ENCODE assay signal across 10 cellular contexts in genomic region chr7:57425239-57425944, GRCh38. TPM values are rescaled to one million over a fixed set of nuclear protein-coding genes. Genes with fewer than 3 reads are reported as not detected.
"Had no signal": no experiment of that assay in that cellular context is flagged by ENCODE, and none has a peak within 500 bp of the region (broad histone marks: within the 10 kb centered on the region; RNA-seq: fewer than 3 reads in every experiment).

No MANE protein-coding gene starts in this region.

- DNase-seq: GM23248, GOT3, HFFc6, KBM-7 had no signal

- H3K9me3 ChIP-seq: HAP-1 had no signal

- H3K27ac ChIP-seq: GM23248, KMS-11 had no signal

- H3K4me1 Mint-ChIP-seq: IgD-negative memory B cell had no signal

- H3K27me3 Mint-ChIP-seq: IgD-negative memory B cell had no signal

- H3K4me3 ChIP-seq: GM23248, HAP-1 had no signal

- H3K36me3 Mint-ChIP-seq: IgD-negative memory B cell had no signal

- H3K4me1 ChIP-seq: HAP-1 had no signal

- ATAC-seq: HCT116 had no signal

- H3K4me3 Mint-ChIP-seq: HFFc6, IgD-negative memory B cell had no signal

- H3K36me3 ChIP-seq: HAP-1 had no signal

- H3K9ac ChIP-seq: GM23248, KMS-11 had no signal

- H3K27ac Mint-ChIP-seq: HFFc6, IgD-negative memory B cell had no signal

- H3K4me2 ChIP-seq: KMS-11 had no signal

RNA-seq across cellular contexts. Expression of gene ZNF716, which starts 24.6 kb away (rescaled TPM):
- total RNA-seq: GM23248, H7, HFFc6, HT-29 had no signal
- polyA plus RNA-seq: GM23248, IgD-negative memory B cell had no signal
